20 cellular contexts compared by ENCODE assay signal in genomic region chr3:178583963-178584575, GRCh38. TPM values are rescaled to one million over a fixed set of nuclear protein-coding genes. Genes with fewer than 3 reads are reported as not detected.
DNase-seq lines count a peak whose midpoint lies in the region; ATAC-seq and TF ChIP-seq lines count a peak whose summit lies in the region.
"Had no signal": no experiment of that assay in that cellular context is flagged by ENCODE, and none has a peak within 500 bp of the region (broad histone marks: within the 10 kb centered on the region; RNA-seq: fewer than 3 reads in every experiment).

No MANE protein-coding gene starts in this region.

- no peaks in the 10 kb centered on the region for H3K27me3 Mint-ChIP-seq in stimulated activated naive B cell treated with anti-CD40 and anti-IgM and Interleukin-4, amounts not matched to agents 10 μg/mL and 1 μg/mL and 100 μg/mL, for 72 hours
- H3K27me3 Mint-ChIP-seq in activated CD4-positive, alpha-beta memory T cell treated with anti-CD3 and anti-CD28 coated beads for 36 hours = no peaks in the 10 kb centered on the region
- H3K27me3 Mint-ChIP-seq: activated naive CD4-positive, alpha-beta T cell treated with anti-CD3 and anti-CD28 coated beads, Interleukin-2, amount 50 U/mL, for 24 hours had no signal

- H3K4me1 ChIP-seq in left ventricle myocardium inferior = peaks cover 22% of the 10 kb centered on the region
- H3K4me1 ChIP-seq: testis had no signal

- H3K9me3 ChIP-seq in MG63 (peaks cover 4% of the 10 kb centered on the region; the same call in 1 of the 2 replicates), left ventricle myocardium inferior (replicated peaks) (peaks cover 23% of the 10 kb centered on the region)
- H3K9me3 ChIP-seq: testis had no signal

- H3K36me3 ChIP-seq in MG63 (no peaks in the 10 kb centered on the region), left ventricle myocardium inferior (no peaks in the 10 kb centered on the region)
- H3K36me3 ChIP-seq: WERI-Rb-1 had no signal

- H3K4me1 Mint-ChIP-seq in stimulated activated naive B cell treated with anti-CD40 and anti-IgM and Interleukin-4, amounts not matched to agents 10 μg/mL and 1 μg/mL and 100 μg/mL, for 72 hours = no peaks in the 10 kb centered on the region
- H3K4me1 Mint-ChIP-seq in activated CD4-positive, alpha-beta memory T cell treated with anti-CD3 and anti-CD28 coated beads for 36 hours (ENCODE audit: low read depth) = no peaks in the 10 kb centered on the region
- H3K4me1 Mint-ChIP-seq: activated naive CD4-positive, alpha-beta T cell treated with anti-CD3 and anti-CD28 coated beads, Interleukin-2, amount 50 U/mL, for 24 hours had no signal

- H3K4me3 Mint-ChIP-seq in stimulated activated naive B cell treated with anti-CD40 and anti-IgM and Interleukin-4, amounts not matched to agents 10 μg/mL and 1 μg/mL and 100 μg/mL, for 72 hours = no peak overlapping the region
- H3K4me3 Mint-ChIP-seq in activated CD4-positive, alpha-beta memory T cell treated with anti-CD3 and anti-CD28 coated beads for 36 hours = no peak overlapping the region
- H3K4me3 Mint-ChIP-seq: activated naive CD4-positive, alpha-beta T cell treated with anti-CD3 and anti-CD28 coated beads, Interleukin-2, amount 50 U/mL, for 24 hours; activated T-cell treated with anti-CD3 and anti-CD28 coated beads, Interleukin-2, amount 50 U/mL, for 4 hours; H9 had no signal

- DNase-seq in MG63 (peak; percentile 26), NCI-H2029 (lab: John Stamatoyannopoulos, UW) (peak; percentile 45), RPMI8226 (peak; percentile 41), left ventricle myocardium inferior (peak; percentile 16), anterior cingulate cortex (lab: John Stamatoyannopoulos, UW) (no peak)
- no peak for DNase-seq in stimulated activated naive B cell treated with anti-CD40 and anti-IgM and Interleukin-4, amounts not matched to agents 10 μg/mL and 1 μg/mL and 100 μg/mL, for 72 hours
- DNase-seq in activated effector memory CD4-positive, alpha-beta T cell treated with anti-CD3 and anti-CD28 coated beads, Interleukin-2, amount 50 U/mL, for 16 hours = no peak
- no peak for DNase-seq in activated CD4-positive, alpha-beta memory T cell treated with anti-CD3 and anti-CD28 coated beads for 36 hours
- DNase-seq: activated CD4-positive, alpha-beta T cell treated with anti-CD3 and anti-CD28 coated beads, Interleukin-2, amount 50 U/mL, for 48 hours; activated T-cell treated with anti-CD3 and anti-CD28 coated beads, Interleukin-2, amount 50 U/mL, for 4 hours; AML-193; H9; KBM-7; NCI-H187; testis; WERI-Rb-1 had no signal

- CTCF ChIA-PET in activated CD4-positive, alpha-beta memory T cell treated with anti-CD3 and anti-CD28 coated beads for 36 hours (lab: Charles Lee) = no interaction called here

- H3K36me3 Mint-ChIP-seq in stimulated activated naive B cell treated with anti-CD40 and anti-IgM and Interleukin-4, amounts not matched to agents 10 μg/mL and 1 μg/mL and 100 μg/mL, for 72 hours = no peaks in the 10 kb centered on the region
- H3K36me3 Mint-ChIP-seq in activated CD4-positive, alpha-beta memory T cell treated with anti-CD3 and anti-CD28 coated beads for 36 hours = no peaks in the 10 kb centered on the region
- H3K36me3 Mint-ChIP-seq: activated naive CD4-positive, alpha-beta T cell treated with anti-CD3 and anti-CD28 coated beads, Interleukin-2, amount 50 U/mL, for 24 hours had no signal

- no peak overlapping the region for H3K27ac Mint-ChIP-seq in stimulated activated naive B cell treated with anti-CD40 and anti-IgM and Interleukin-4, amounts not matched to agents 10 μg/mL and 1 μg/mL and 100 μg/mL, for 72 hours
- no peak overlapping the region for H3K27ac Mint-ChIP-seq in activated CD4-positive, alpha-beta memory T cell treated with anti-CD3 and anti-CD28 coated beads for 36 hours
- H3K27ac Mint-ChIP-seq: activated naive CD4-positive, alpha-beta T cell treated with anti-CD3 and anti-CD28 coated beads, Interleukin-2, amount 50 U/mL, for 24 hours; H9 had no signal

- H3K27me3 ChIP-seq in MG63 (peaks cover 2% of the 10 kb centered on the region; the same call in 1 of the 2 replicates), left ventricle myocardium inferior (ENCODE audit: low read depth) (no peaks in the 10 kb centered on the region)

- ATAC-seq in stimulated activated naive B cell treated with anti-CD40 and anti-IgM and Interleukin-4, amounts not matched to agents 10 μg/mL and 1 μg/mL and 100 μg/mL, for 72 hours (replicated peaks) = no peak
- ATAC-seq: activated T-cell treated with anti-CD3 and anti-CD28 coated beads, Interleukin-2, amount 50 U/mL, for 4 hours had no signal

- H3K4me3 ChIP-seq in MG63 (no peak overlapping the region), left ventricle myocardium inferior (no peak overlapping the region)
- H3K4me3 ChIP-seq: testis had no signal

- peaks cover 6 to 14% of the 10 kb centered on the region in 2 donors for H3K9me3 Mint-ChIP-seq in stimulated activated naive B cell treated with anti-CD40 and anti-IgM and Interleukin-4, amounts not matched to agents 10 μg/mL and 1 μg/mL and 100 μg/mL, for 72 hours
- peaks cover 20% of the 10 kb centered on the region for H3K9me3 Mint-ChIP-seq in activated CD4-positive, alpha-beta memory T cell treated with anti-CD3 and anti-CD28 coated beads for 36 hours

- POLR2A ChIA-PET in activated CD4-positive, alpha-beta memory T cell treated with anti-CD3 and anti-CD28 coated beads for 36 hours (lab: Charles Lee) = no interaction called here

- no peak overlapping the region for H3K27ac ChIP-seq in left ventricle myocardium inferior (replicated peaks)
- H3K27ac ChIP-seq: RWPE1, testis, WERI-Rb-1 had no signal

- intact Hi-C loops in left ventricle myocardium inferior (cut with micrococcal nuclease) = loop anchor here (10.0 kb wide), 1 partner anchor 1759 kb away; no protein-coding TSS in a partner anchor
- intact Hi-C loops in activated CD4-positive, alpha-beta memory T cell treated with anti-CD3 and anti-CD28 coated beads for 36 hours (cut with micrococcal nuclease) = no loop called here

- no peak for TF ChIP-seq CTCF in left ventricle myocardium inferior (IDR thresholded peaks at IDR 0.05; ENCODE audit: borderline replicate concordance)

RNA-seq across cellular contexts. Expression of gene KCNMB2, which starts 47.8 kb away (rescaled TPM):
- total RNA-seq in MG63 (2014; rRNA removed; shearing (Covaris generic); ENCODE audit: low replicate concordance) = 0.52 TPM in 1 of 2 replicates, not detected in the other
- 2.1 TPM for total RNA-seq in left ventricle myocardium inferior
- not detected for total RNA-seq in activated CD4-positive, alpha-beta memory T cell treated with anti-CD3 and anti-CD28 coated beads for 36 hours
- total RNA-seq: activated T-cell treated with anti-CD3 and anti-CD28 coated beads, Interleukin-2, amount 50 U/mL, for 4 hours; fibroblast of villous mesenchyme; H9; T-helper 1 cell treated with Interleukin-12 subunit alpha and Interleukin-12 subunit beta and Interleukin-4 antibody, amounts not matched to agents 30 ng/mL and 1 ng/mL, for 36 hours; testis had no signal

Comparison
In these comparisons a context has a peak if more than half of its experiments do, and no peak if none do; other contexts are left out.
1. DNase-seq: peak in MG63 (single experiment), NCI-H2029 (single experiment), RPMI8226 (single experiment) and left ventricle myocardium inferior (single experiment); none in anterior cingulate cortex (0 of 58), stimulated activated naive B cell treated with anti-CD40 and anti-IgM and Interleukin-4, amounts not matched to agents 10 μg/mL and 1 μg/mL and 100 μg/mL, for 72 hours (single experiment), activated effector memory CD4-positive, alpha-beta T cell treated with anti-CD3 and anti-CD28 coated beads, Interleukin-2, amount 50 U/mL, for 16 hours (single experiment) and activated CD4-positive, alpha-beta memory T cell treated with anti-CD3 and anti-CD28 coated beads for 36 hours (single experiment).